1 cellular context compared by ENCODE assay signal in the genomic region with DNA sequence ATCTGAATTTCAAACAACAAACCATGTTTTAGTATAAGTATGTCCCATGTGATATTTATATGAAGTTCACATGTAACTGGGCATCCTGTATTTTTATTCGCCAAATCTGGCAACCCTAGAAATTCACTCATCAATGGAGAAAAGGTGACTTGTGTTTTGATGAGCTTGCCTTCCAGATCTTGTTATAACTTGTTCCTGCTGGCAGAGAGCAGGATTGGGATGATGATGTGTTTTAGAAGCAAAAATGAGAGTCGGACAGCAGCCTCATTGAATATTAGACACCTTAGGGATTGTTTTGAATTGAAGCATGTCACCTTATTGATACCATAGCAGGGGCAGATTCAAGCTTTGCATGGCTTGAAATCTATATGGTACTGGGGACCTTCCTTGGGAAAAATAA.
TF ChIP-seq lines count a peak whose summit lies in the region.

No MANE protein-coding gene starts in this region.

TF ChIP-seq in K562, 482 proteins besides CTCF, POLR2A, EP300 and RAD21 (continued from another document):
- TF ChIP-seq RBM17 (IDR thresholded peaks at IDR 0.05; ENCODE audit: borderline replicate concordance, low read depth, low read length) (no peak), TCF3 (CRISPR knock-in tag; IDR thresholded peaks at IDR 0.05) (no peak), SETDB1 (IDR thresholded peaks at IDR 0.05; ENCODE audit: low read length) (no peak), HDAC6 (IDR thresholded peaks at IDR 0.05; ENCODE audit: low read depth, low read length) (no peak), HIVEP1 (CRISPR knock-in tag; IDR thresholded peaks at IDR 0.05) (no peak)
- TF ChIP-seq, protein P1, sequence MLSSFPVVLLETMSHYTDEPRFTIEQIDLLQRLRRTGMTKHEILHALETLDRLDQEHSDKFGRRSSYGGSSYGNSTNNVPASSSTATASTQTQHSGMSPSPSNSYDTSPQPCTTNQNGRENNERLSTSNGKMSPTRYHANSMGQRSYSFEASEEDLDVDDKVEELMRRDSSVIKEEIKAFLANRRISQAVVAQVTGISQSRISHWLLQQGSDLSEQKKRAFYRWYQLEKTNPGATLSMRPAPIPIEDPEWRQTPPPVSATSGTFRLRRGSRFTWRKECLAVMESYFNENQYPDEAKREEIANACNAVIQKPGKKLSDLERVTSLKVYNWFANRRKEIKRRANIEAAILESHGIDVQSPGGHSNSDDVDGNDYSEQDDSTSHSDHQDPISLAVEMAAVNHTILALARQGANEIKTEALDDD (IDR thresholded peaks at IDR 0.05), result no peak
- TF ChIP-seq, protein P2, sequence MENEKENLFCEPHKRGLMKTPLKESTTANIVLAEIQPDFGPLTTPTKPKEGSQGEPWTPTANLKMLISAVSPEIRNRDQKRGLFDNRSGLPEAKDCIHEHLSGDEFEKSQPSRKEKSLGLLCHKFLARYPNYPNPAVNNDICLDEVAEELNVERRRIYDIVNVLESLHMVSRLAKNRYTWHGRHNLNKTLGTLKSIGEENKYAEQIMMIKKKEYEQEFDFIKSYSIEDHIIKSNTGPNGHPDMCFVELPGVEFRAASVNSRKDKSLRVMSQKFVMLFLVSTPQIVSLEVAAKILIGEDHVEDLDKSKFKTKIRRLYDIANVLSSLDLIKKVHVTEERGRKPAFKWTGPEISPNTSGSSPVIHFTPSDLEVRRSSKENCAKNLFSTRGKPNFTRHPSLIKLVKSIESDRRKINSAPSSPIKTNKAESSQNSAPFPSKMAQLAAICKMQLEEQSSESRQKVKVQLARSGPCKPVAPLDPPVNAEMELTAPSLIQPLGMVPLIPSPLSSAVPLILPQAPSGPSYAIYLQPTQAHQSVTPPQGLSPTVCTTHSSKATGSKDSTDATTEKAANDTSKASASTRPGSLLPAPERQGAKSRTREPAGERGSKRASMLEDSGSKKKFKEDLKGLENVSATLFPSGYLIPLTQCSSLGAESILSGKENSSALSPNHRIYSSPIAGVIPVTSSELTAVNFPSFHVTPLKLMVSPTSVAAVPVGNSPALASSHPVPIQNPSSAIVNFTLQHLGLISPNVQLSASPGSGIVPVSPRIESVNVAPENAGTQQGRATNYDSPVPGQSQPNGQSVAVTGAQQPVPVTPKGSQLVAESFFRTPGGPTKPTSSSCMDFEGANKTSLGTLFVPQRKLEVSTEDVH (IDR thresholded peaks at IDR 0.05; ENCODE audit: low read depth, partially characterized antibody), result no peak
- TF ChIP-seq, protein P3, sequence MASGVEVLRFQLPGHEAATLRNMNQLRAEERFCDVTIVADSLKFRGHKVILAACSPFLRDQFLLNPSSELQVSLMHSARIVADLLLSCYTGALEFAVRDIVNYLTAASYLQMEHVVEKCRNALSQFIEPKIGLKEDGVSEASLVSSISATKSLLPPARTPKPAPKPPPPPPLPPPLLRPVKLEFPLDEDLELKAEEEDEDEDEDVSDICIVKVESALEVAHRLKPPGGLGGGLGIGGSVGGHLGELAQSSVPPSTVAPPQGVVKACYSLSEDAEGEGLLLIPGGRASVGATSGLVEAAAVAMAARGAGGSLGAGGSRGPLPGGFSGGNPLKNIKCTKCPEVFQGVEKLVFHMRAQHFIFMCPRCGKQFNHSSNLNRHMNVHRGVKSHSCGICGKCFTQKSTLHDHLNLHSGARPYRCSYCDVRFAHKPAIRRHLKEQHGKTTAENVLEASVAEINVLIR (CRISPR knock-in tag; IDR thresholded peaks at IDR 0.05), result no peak
